12 cellular contexts compared by ENCODE assay signal in the genomic region with DNA sequence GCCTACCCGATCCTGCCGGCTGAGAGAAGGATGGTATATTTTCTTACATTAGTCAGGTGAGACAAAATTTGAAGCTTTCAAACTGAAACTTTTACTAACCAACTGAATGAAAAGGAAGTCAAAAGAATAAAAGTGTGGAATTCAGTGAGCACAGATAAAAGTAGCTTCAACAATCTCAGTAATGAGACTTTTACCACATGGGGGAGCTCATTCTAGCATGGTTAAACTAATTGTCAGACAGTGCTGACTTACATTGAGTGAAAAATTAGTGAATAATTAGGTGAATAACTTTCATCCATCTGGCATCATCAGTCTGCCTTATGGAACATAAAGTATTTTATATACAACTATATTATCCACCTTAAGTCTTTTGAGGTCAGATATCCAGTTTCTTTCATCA. TPM values are rescaled to one million over a fixed set of nuclear protein-coding genes. Genes with fewer than 3 reads are reported as not detected.
A peak's percentile ranks its signal among the peaks of the same experiment; 100 is the strongest.
DNase-seq lines count a peak whose midpoint lies in the region; ATAC-seq and TF ChIP-seq lines count a peak whose summit lies in the region.
"Had no signal": no experiment of that assay in that cellular context is flagged by ENCODE, and none has a peak within 500 bp of the region (broad histone marks: within the 10 kb centered on the region; RNA-seq: fewer than 3 reads in every experiment).

No MANE protein-coding gene starts in this region.

- H3K4me1 Mint-ChIP-seq in stimulated activated naive CD8-positive, alpha-beta T cell treated with anti-CD3 and anti-CD28 coated beads, Interleukin-15, amount 100 ng/mL, for 72 hours, result no peaks in the 10 kb centered on the region
- H3K4me1 Mint-ChIP-seq in activated CD8-positive, alpha-beta memory T cell treated with anti-CD3 and anti-CD28 coated beads, Interleukin-2, amount 10 ng/mL, durations not matched to agents 7 days and 5 days, result no peaks in the 10 kb centered on the region
- no peaks in the 10 kb centered on the region for H3K4me1 Mint-ChIP-seq in stimulated activated memory B cell treated with anti-CD40 and anti-IgM and Interleukin-4, amounts not matched to agents 10 μg/mL and 1 μg/mL and 100 μg/mL, for 72 hours

- no peak overlapping the region for H3K27ac ChIP-seq in OCI-LY3 (ENCODE audit: low read length)
- no peak overlapping the region for H3K27ac ChIP-seq in mesendoderm (ENCODE audit: low read depth, low read length)

- H3K27me3 ChIP-seq in OCI-LY3 (ENCODE audit: low read depth, low read length) (no peaks in the 10 kb centered on the region), mesendoderm (ENCODE audit: insufficient read depth, low read length, poor library complexity) (no peaks in the 10 kb centered on the region)

- H2AK5ac ChIP-seq in mesendoderm (ENCODE audit: low read length), result no peak overlapping the region

- no peak overlapping the region for H3K56ac ChIP-seq in mesendoderm (ENCODE audit: low read length)

- H3K9ac ChIP-seq in OCI-LY3 (ENCODE audit: low read length) (no peak overlapping the region), mesendoderm (ENCODE audit: low read length) (no peak overlapping the region)

- no peak overlapping the region for H3K18ac ChIP-seq in mesendoderm (ENCODE audit: low read length)

- H2BK5ac ChIP-seq in mesendoderm (ENCODE audit: low read length), result no peak overlapping the region

- H3K4ac ChIP-seq in mesendoderm (ENCODE audit: low read depth, low read length), result no peak overlapping the region

- peaks cover 36% of the 10 kb centered on the region for H3K27me3 Mint-ChIP-seq in stimulated activated naive CD8-positive, alpha-beta T cell treated with anti-CD3 and anti-CD28 coated beads, Interleukin-15, amount 100 ng/mL, for 72 hours
- peaks cover 21% of the 10 kb centered on the region for H3K27me3 Mint-ChIP-seq in activated CD8-positive, alpha-beta memory T cell treated with anti-CD3 and anti-CD28 coated beads, Interleukin-2, amount 10 ng/mL, durations not matched to agents 7 days and 5 days
- H3K27me3 Mint-ChIP-seq in stimulated activated memory B cell treated with anti-CD40 and anti-IgM and Interleukin-4, amounts not matched to agents 10 μg/mL and 1 μg/mL and 100 μg/mL, for 72 hours, result peaks cover 35% of the 10 kb centered on the region

- H2BK15ac ChIP-seq in mesendoderm (replicated peaks; ENCODE audit: low read depth), result no peak overlapping the region

- H3K79me2 ChIP-seq in OCI-LY3 (ENCODE audit: low read length), result no peaks in the 10 kb centered on the region
- no peaks in the 10 kb centered on the region for H3K79me2 ChIP-seq in mesendoderm (ENCODE audit: control insufficient read depth, insufficient read depth, low read length)

- no peaks in the 10 kb centered on the region for H4K20me1 ChIP-seq in OCI-LY3 (ENCODE audit: insufficient read depth, low read length)

- H3K4me3 Mint-ChIP-seq in stimulated activated naive CD8-positive, alpha-beta T cell treated with anti-CD3 and anti-CD28 coated beads, Interleukin-15, amount 100 ng/mL, for 72 hours, result no peak overlapping the region
- no peak overlapping the region for H3K4me3 Mint-ChIP-seq in activated CD8-positive, alpha-beta memory T cell treated with anti-CD3 and anti-CD28 coated beads, Interleukin-2, amount 10 ng/mL, durations not matched to agents 7 days and 5 days
- no peak overlapping the region for H3K4me3 Mint-ChIP-seq in stimulated activated memory B cell treated with anti-CD40 and anti-IgM and Interleukin-4, amounts not matched to agents 10 μg/mL and 1 μg/mL and 100 μg/mL, for 72 hours
- H3K4me3 Mint-ChIP-seq: activated T-cell treated with anti-CD3 and anti-CD28 coated beads, Interleukin-2, amount 50 U/mL, for 24 hours had no signal

- H2BK120ac ChIP-seq in mesendoderm (ENCODE audit: low read depth, low read length), result no peak overlapping the region

- no CpG with 5 or more reads among the region's 2 CpGs for WGBS in mesendoderm (ENCODE audit: extremely low coverage, insufficient coverage, low lambda C conversion rate)

- H3K36me3 ChIP-seq in OCI-LY3 (replicated peaks; ENCODE audit: low read depth, low read length) (no peaks in the 10 kb centered on the region), mesendoderm (ENCODE audit: control insufficient read depth, insufficient read depth, low read length) (no peaks in the 10 kb centered on the region)

- peaks cover 3% of the 10 kb centered on the region; the same call in 1 of the 2 replicates for H3K4me1 ChIP-seq in OCI-LY3 (ENCODE audit: low read length)
- no peaks in the 10 kb centered on the region for H3K4me1 ChIP-seq in mesendoderm (ENCODE audit: control insufficient read depth, low read depth, low read length)

- ATAC-seq in stimulated activated naive CD8-positive, alpha-beta T cell treated with anti-CD3 and anti-CD28 coated beads, Interleukin-15, amount 100 ng/mL, for 72 hours, result peak; percentile 64
- no peak for ATAC-seq in stimulated activated naive CD8-positive, alpha-beta T cell treated with anti-CD3 and anti-CD28 coated beads, Interleukin-15, Interleukin-2, amounts not matched to agents 100 U/mL and 50 U/mL, for 24 hours
- ATAC-seq in GM21825 (IDR thresholded peaks at IDR 0.05; ENCODE audit: unreplicated experiment), result no peak
- ATAC-seq in activated CD8-positive, alpha-beta memory T cell treated with anti-CD3 and anti-CD28 coated beads, Interleukin-2, amount 10 ng/mL, durations not matched to agents 7 days and 5 days, result no peak
- ATAC-seq in stimulated activated memory B cell treated with anti-CD40 and anti-IgM and Interleukin-4, amounts not matched to agents 10 μg/mL and 1 μg/mL and 100 μg/mL, for 72 hours, result no peak
- ATAC-seq: left ventricle myocardium superior had no signal

- H3K4me2 ChIP-seq in OCI-LY3 (ENCODE audit: low read length) (no peak overlapping the region), mesendoderm (ENCODE audit: low read length) (no peak overlapping the region)

- no peaks in the 10 kb centered on the region for H3K79me1 ChIP-seq in mesendoderm (ENCODE audit: low read length)

- CTCF ChIA-PET in activated CD8-positive, alpha-beta memory T cell treated with anti-CD3 and anti-CD28 coated beads, Interleukin-2, amount 10 ng/mL, durations not matched to agents 7 days and 5 days (lab: Charles Lee), result interaction anchor here (1.0 to 1.7 kb wide), 4 partner anchors 9 to 115 kb away, joined by 3 to 13 read pairs (median 4); a partner anchor contains a TSS

- no peak overlapping the region for H3K4me3 ChIP-seq in OCI-LY3 (ENCODE audit: low read length)
- no peak overlapping the region for H3K4me3 ChIP-seq in epithelial cell of esophagus (ENCODE audit: low read length)
- H3K4me3 ChIP-seq in mesendoderm (ENCODE audit: low read length), result no peak overlapping the region

- H3K9me3 Mint-ChIP-seq in stimulated activated naive CD8-positive, alpha-beta T cell treated with anti-CD3 and anti-CD28 coated beads, Interleukin-15, amount 100 ng/mL, for 72 hours, result no peaks in the 10 kb centered on the region
- H3K9me3 Mint-ChIP-seq in activated CD8-positive, alpha-beta memory T cell treated with anti-CD3 and anti-CD28 coated beads, Interleukin-2, amount 10 ng/mL, durations not matched to agents 7 days and 5 days (ENCODE audit: low read depth), result no peaks in the 10 kb centered on the region
- no peaks in the 10 kb centered on the region for H3K9me3 Mint-ChIP-seq in stimulated activated memory B cell treated with anti-CD40 and anti-IgM and Interleukin-4, amounts not matched to agents 10 μg/mL and 1 μg/mL and 100 μg/mL, for 72 hours
- H3K9me3 Mint-ChIP-seq: activated T-cell treated with anti-CD3 and anti-CD28 coated beads, Interleukin-2, amount 50 U/mL, for 24 hours had no signal

- no peaks in the 10 kb centered on the region for H3K36me3 Mint-ChIP-seq in activated CD8-positive, alpha-beta memory T cell treated with anti-CD3 and anti-CD28 coated beads, Interleukin-2, amount 10 ng/mL, durations not matched to agents 7 days and 5 days
- no peaks in the 10 kb centered on the region for H3K36me3 Mint-ChIP-seq in stimulated activated memory B cell treated with anti-CD40 and anti-IgM and Interleukin-4, amounts not matched to agents 10 μg/mL and 1 μg/mL and 100 μg/mL, for 72 hours

- no peak overlapping the region for H3K23ac ChIP-seq in mesendoderm (ENCODE audit: low read length)

- TF ChIP-seq CTCF in OCI-LY3 (IDR thresholded peaks at IDR 0.05; ENCODE audit: low read depth, low read length) (peak; percentile 41), epithelial cell of esophagus (IDR thresholded peaks at IDR 0.05; ENCODE audit: insufficient read depth, low read depth, low read length, missing control alignments) (peak; percentile 48)

- H2AFZ ChIP-seq in OCI-LY3 (ENCODE audit: low read depth, low read length), result no peak overlapping the region

- H4K8ac ChIP-seq in mesendoderm (ENCODE audit: low read depth, low read length), result no peak overlapping the region

- no peak for DNase-seq in stimulated activated naive CD8-positive, alpha-beta T cell treated with anti-CD3 and anti-CD28 coated beads, Interleukin-15, amount 100 ng/mL, for 72 hours
- no peak for DNase-seq in stimulated activated naive CD8-positive, alpha-beta T cell treated with anti-CD3 and anti-CD28 coated beads, Interleukin-15, Interleukin-2, amounts not matched to agents 100 U/mL and 50 U/mL, for 24 hours
- peak; percentile 43 for DNase-seq in epithelial cell of esophagus (ENCODE audit: low read depth)
- DNase-seq in mesendoderm, result no peak
- DNase-seq in activated CD8-positive, alpha-beta memory T cell treated with anti-CD3 and anti-CD28 coated beads, Interleukin-2, amount 10 ng/mL, durations not matched to agents 7 days and 5 days, result no peak
- DNase-seq: activated T-cell treated with anti-CD3 and anti-CD28 coated beads, Interleukin-2, amount 50 U/mL, for 24 hours; left ventricle myocardium superior; NCI-H1048; stimulated activated naive CD4-positive, alpha-beta T cell treated with Interleukin-2 at 50 U/mL for 16 hours had no signal

- no peak overlapping the region for H4K5ac ChIP-seq in mesendoderm (ENCODE audit: low read length)

- no peaks in the 10 kb centered on the region for H3K9me3 ChIP-seq in OCI-LY3 (ENCODE audit: insufficient read depth, low read length)

- no peak overlapping the region for H3K27ac Mint-ChIP-seq in stimulated activated naive CD8-positive, alpha-beta T cell treated with anti-CD3 and anti-CD28 coated beads, Interleukin-15, amount 100 ng/mL, for 72 hours
- no peak overlapping the region for H3K27ac Mint-ChIP-seq in activated CD8-positive, alpha-beta memory T cell treated with anti-CD3 and anti-CD28 coated beads, Interleukin-2, amount 10 ng/mL, durations not matched to agents 7 days and 5 days
- no peak overlapping the region for H3K27ac Mint-ChIP-seq in stimulated activated memory B cell treated with anti-CD40 and anti-IgM and Interleukin-4, amounts not matched to agents 10 μg/mL and 1 μg/mL and 100 μg/mL, for 72 hours
- H3K27ac Mint-ChIP-seq: activated T-cell treated with anti-CD3 and anti-CD28 coated beads, Interleukin-2, amount 50 U/mL, for 24 hours had no signal

RNA-seq across cellular contexts. Expression of a gene that starts 8.4 kb away (rescaled TPM):
- polyA plus RNA-seq in mesendoderm (2013, experiment 1 of 2), result not detected
- polyA plus RNA-seq in mesendoderm (2013, experiment 2 of 2), result not detected
- total RNA-seq in activated CD8-positive, alpha-beta memory T cell treated with anti-CD3 and anti-CD28 coated beads, Interleukin-2, amount 10 ng/mL, durations not matched to agents 7 days and 5 days, result not detected
- total RNA-seq: left ventricle myocardium superior had no signal

RNA-seq across cellular contexts. Expression of a gene that starts 33.8 kb away (rescaled TPM):
- polyA plus RNA-seq in mesendoderm (2013, experiment 1 of 2), result 20.6 TPM
- 21.0 TPM for polyA plus RNA-seq in mesendoderm (2013, experiment 2 of 2)
- total RNA-seq in activated CD8-positive, alpha-beta memory T cell treated with anti-CD3 and anti-CD28 coated beads, Interleukin-2, amount 10 ng/mL, durations not matched to agents 7 days and 5 days, result 10 to 100 TPM; 26.6 to 29.1 TPM
